In genomic region chr10:132001238-132001977, GRCh38 we compare ENCODE assay signal across 1 cellular context.
A peak's percentile ranks its signal among the peaks of the same experiment; 100 is the strongest.
TF ChIP-seq lines count a peak whose summit lies in the region.

No MANE protein-coding gene starts in this region.

TF ChIP-seq in H1, 55 proteins besides CTCF, POLR2A, EP300 and RAD21 (continued from another document):
- no peak for TF ChIP-seq TCF12 (IDR thresholded peaks at IDR 0.05; ENCODE audit: low read depth, low read length)
- peak; percentile 41; the same call in 1 of the 2 replicates for TF ChIP-seq E2F6 (IDR thresholded peaks at IDR 0.05)
- no peak for TF ChIP-seq TEAD4 (IDR thresholded peaks at IDR 0.05; ENCODE audit: low read depth, low read length)
- peak; percentile 79 for TF ChIP-seq MAX (IDR thresholded peaks at IDR 0.05)
- TF ChIP-seq USF2 (IDR thresholded peaks at IDR 0.05; ENCODE audit: low read length) = peak; percentile 44; the same call in 1 of the 2 replicates
TF ChIP-seq in H1: peak in this region for 4.
